ENCODE assay signal across 14 cellular contexts in genomic region chr7:155198206-155198892, GRCh38.
DNase-seq lines count a peak whose midpoint lies in the region; ATAC-seq, FAIRE-seq and TF ChIP-seq lines count a peak whose summit lies in the region.
"Had no signal": no experiment of that assay in that cellular context is flagged by ENCODE, and none has a peak within 500 bp of the region (broad histone marks: within the 10 kb centered on the region; RNA-seq: fewer than 3 reads in every experiment).

No MANE protein-coding gene starts in this region.

- peaks cover 37% of the 10 kb centered on the region for H3K9me3 Mint-ChIP-seq in activated T-helper 2 cell treated with anti-CD3 and anti-CD28 coated beads, Interferon-gamma antibody, Interleukin-2, Interleukin-4, amounts not matched to agents 10 μg/mL and 5 μg/mL and 100 μg/mL, durations not matched to agents 14 hours and 24 hours and 36 hours

- peaks cover 35% of the 10 kb centered on the region for H3K36me3 Mint-ChIP-seq in activated T-helper 2 cell treated with anti-CD3 and anti-CD28 coated beads, Interferon-gamma antibody, Interleukin-2, Interleukin-4, amounts not matched to agents 10 μg/mL and 5 μg/mL and 100 μg/mL, durations not matched to agents 14 hours and 24 hours and 36 hours (ENCODE audit: low read depth)

- peak overlapping the region; percentile 69 for H3K27ac Mint-ChIP-seq in activated T-helper 2 cell treated with anti-CD3 and anti-CD28 coated beads, Interferon-gamma antibody, Interleukin-2, Interleukin-4, amounts not matched to agents 10 μg/mL and 5 μg/mL and 100 μg/mL, durations not matched to agents 14 hours and 24 hours and 36 hours

- no peak for FAIRE-seq in kidney (lab: Jason Lieb, UNC)

- H3K4me3 ChIP-seq in GM12865 (ENCODE audit: low read depth, low read length): peak overlapping the region; percentile 40
- H3K4me3 ChIP-seq in kidney (ENCODE audit: low read length in 2 of 2): no peak overlapping the region
- H3K4me3 ChIP-seq: heart right ventricle, lower lobe of right lung, MG63 had no signal

- peak; percentile 44 for DNase-seq in GM12865 (ENCODE audit: low read depth)
- no peak for DNase-seq in activated T-helper 2 cell treated with anti-CD3 and anti-CD28 coated beads, Interferon-gamma antibody, Interleukin-2, Interleukin-4, amounts not matched to agents 10 μg/mL and 5 μg/mL and 100 μg/mL, durations not matched to agents 14 hours and 24 hours and 36 hours (ENCODE audit: low spot score)
- peak; percentile 72 for DNase-seq in mesenteric fat pad (ENCODE audit: low spot score)
- no peak for DNase-seq in A172 (ENCODE audit: low spot score)
- no peak for DNase-seq in kidney
- DNase-seq: activated gamma-delta T cell treated with Interleukin-2 at 50 U/mL for 16 hours, AML-193, heart right ventricle, lower lobe of right lung, MG63 had no signal

- intact Hi-C loops in activated T-helper 2 cell treated with anti-CD3 and anti-CD28 coated beads, Interferon-gamma antibody, Interleukin-2, Interleukin-4, amounts not matched to agents 10 μg/mL and 5 μg/mL and 100 μg/mL, durations not matched to agents 14 hours and 24 hours and 36 hours (cut with micrococcal nuclease): loop anchor here (1.0 to 2.0 kb wide), 2 partner anchors 8 to 18 kb away; no protein-coding TSS in a partner anchor
- intact Hi-C loops in kidney (cut with DNase I): no loop called here

- peaks cover 0 to 6% of the 10 kb centered on the region in 2 donors for H3K9me3 ChIP-seq in kidney (ENCODE audit: control insufficient read depth in 1 of 2, low read length in 2 of 2)
- H3K9me3 ChIP-seq: MG63 had no signal

- no peak overlapping the region for H3K9ac ChIP-seq in kidney (ENCODE audit: low read length in 2 of 2)
- H3K9ac ChIP-seq: parathyroid adenoma had no signal

- no peak overlapping the region for H3K4me3 Mint-ChIP-seq in activated T-helper 2 cell treated with anti-CD3 and anti-CD28 coated beads, Interferon-gamma antibody, Interleukin-2, Interleukin-4, amounts not matched to agents 10 μg/mL and 5 μg/mL and 100 μg/mL, durations not matched to agents 14 hours and 24 hours and 36 hours (ENCODE audit: low read depth)

- peaks cover 36% of the 10 kb centered on the region for H3K4me1 Mint-ChIP-seq in activated T-helper 2 cell treated with anti-CD3 and anti-CD28 coated beads, Interferon-gamma antibody, Interleukin-2, Interleukin-4, amounts not matched to agents 10 μg/mL and 5 μg/mL and 100 μg/mL, durations not matched to agents 14 hours and 24 hours and 36 hours (ENCODE audit: low read depth)

- ATAC-seq in GM19023 (IDR thresholded peaks at IDR 0.05; ENCODE audit: unreplicated experiment) (peak; percentile 15), HG02885 (IDR thresholded peaks at IDR 0.05; ENCODE audit: poor library complexity, unreplicated experiment) (no peak)
- ATAC-seq: heart right ventricle, lower lobe of right lung, SK-N-SH treated with all-trans-retinoic acid at 6 μM for 48 hours had no signal

- no peaks in the 10 kb centered on the region for H3K4me1 ChIP-seq in kidney (ENCODE audit: control insufficient read depth in 1 of 2, insufficient read depth in 1 of 2, low read depth in 1 of 2, low read length in 2 of 2)
- H3K4me1 ChIP-seq: heart right ventricle, lower lobe of right lung, parathyroid adenoma had no signal

- no peak overlapping the region for H3K27ac ChIP-seq in kidney (ENCODE audit: low read depth in 2 of 2, low read length in 2 of 2)
- H3K27ac ChIP-seq: heart right ventricle, lower lobe of right lung, parathyroid adenoma had no signal

- H3K36me3 ChIP-seq in kidney (ENCODE audit: control insufficient read depth in 1 of 2, insufficient read depth in 2 of 2, low read length in 2 of 2): no peaks in the 10 kb centered on the region
- H3K36me3 ChIP-seq: heart right ventricle, lower lobe of right lung, MG63 had no signal

- H3K27me3 Mint-ChIP-seq in activated T-helper 2 cell treated with anti-CD3 and anti-CD28 coated beads, Interferon-gamma antibody, Interleukin-2, Interleukin-4, amounts not matched to agents 10 μg/mL and 5 μg/mL and 100 μg/mL, durations not matched to agents 14 hours and 24 hours and 36 hours (ENCODE audit: low read depth): no peaks in the 10 kb centered on the region

- TF ChIP-seq CTCF in GM12865 (IDR thresholded peaks at IDR 0.05; ENCODE audit: insufficient read depth, low read depth, low read length, missing control alignments) (no peak), kidney (IDR thresholded peaks at IDR 0.05; ENCODE audit: borderline replicate concordance, extremely low read depth, insufficient read depth) (no peak)

Comparison
In these comparisons a context has a peak if more than half of its experiments do, and no peak if none do; other contexts are left out.
1. DNase-seq: peak in GM12865 (single experiment) and mesenteric fat pad (single experiment); none in activated T-helper 2 cell treated with anti-CD3 and anti-CD28 coated beads, Interferon-gamma antibody, Interleukin-2, Interleukin-4, amounts not matched to agents 10 μg/mL and 5 μg/mL and 100 μg/mL, durations not matched to agents 14 hours and 24 hours and 36 hours (single experiment), A172 (single experiment) and kidney (single experiment).